ENCODE assay signal across 8 cellular contexts in the genomic region with DNA sequence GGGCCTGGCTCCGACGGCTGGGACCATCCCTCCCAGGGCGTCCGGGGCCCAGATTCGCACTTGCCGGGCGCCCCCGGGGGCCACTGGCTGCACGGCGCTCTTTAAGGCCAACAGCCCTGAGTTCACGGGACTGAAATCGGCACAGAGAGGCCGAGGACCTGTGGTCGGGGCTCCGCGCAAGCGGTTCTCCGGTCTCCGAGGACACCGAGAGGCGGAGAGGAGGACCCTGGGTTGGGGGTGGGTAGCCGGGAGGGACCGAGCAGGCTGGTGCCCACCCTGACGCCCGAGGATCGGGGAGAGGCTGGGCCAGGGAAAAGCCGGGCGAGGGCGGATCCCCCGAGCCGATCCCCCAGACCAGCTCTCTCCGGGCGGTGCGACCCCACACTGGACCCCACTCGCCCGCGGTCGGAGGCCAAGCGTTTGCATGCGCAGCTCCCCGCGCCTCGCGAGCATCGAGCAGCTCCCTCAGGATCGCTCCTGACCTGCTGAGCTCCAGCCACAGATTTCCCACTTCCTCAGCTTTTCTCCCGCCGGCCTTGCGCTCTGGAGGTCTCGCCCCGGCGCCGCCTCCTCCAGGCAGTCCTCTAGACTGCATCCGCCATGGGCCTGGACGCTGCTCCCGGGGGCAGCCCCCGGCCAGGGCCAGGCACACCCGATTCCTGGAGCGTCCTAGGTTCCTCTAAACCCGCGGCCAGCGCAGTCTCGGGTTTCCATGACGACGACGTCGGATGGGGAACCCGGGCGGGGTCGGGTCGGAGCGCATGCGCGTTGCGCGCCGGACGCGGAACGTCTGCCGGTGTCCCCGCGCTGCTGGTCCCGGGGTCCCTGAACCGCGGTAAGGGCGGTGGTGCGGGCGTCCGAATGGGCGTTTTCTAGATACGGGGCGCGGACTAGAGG. TPM values are rescaled to one million over a fixed set of nuclear protein-coding genes. Genes with fewer than 3 reads are reported as not detected.
DNase-seq lines count a peak whose midpoint lies in the region; ATAC-seq and TF ChIP-seq lines count a peak whose summit lies in the region.

No MANE protein-coding gene starts in this region.

- H3K27ac ChIP-seq in C4-2B (peak overlapping the region; percentile 32; the same call in 1 of the 2 replicates), substantia nigra (ENCODE audit: low read depth, low read length, poor library complexity, severe bottlenecking) (peak overlapping the region; percentile 64)

- intact Hi-C loops in activated naive CD4-positive, alpha-beta T cell treated with anti-CD3 and anti-CD28 coated beads for 36 hours (cut with micrococcal nuclease) = loop anchor here (1.0 kb wide), 1 partner anchor 32 kb away; no protein-coding TSS in a partner anchor

- H3K4me3 Mint-ChIP-seq in activated naive CD4-positive, alpha-beta T cell treated with anti-CD3 and anti-CD28 coated beads for 36 hours = peak overlapping the region; percentile 76
- peak overlapping the region; percentile 83 for H3K4me3 Mint-ChIP-seq in glutamatergic neuron (ENCODE audit: unreplicated experiment)

- no peak for TF ChIP-seq RAD21 in Ishikawa (IDR thresholded peaks at IDR 0.05; ENCODE audit: low read depth)

- no peaks in the 10 kb centered on the region for H3K9me3 Mint-ChIP-seq in activated naive CD4-positive, alpha-beta T cell treated with anti-CD3 and anti-CD28 coated beads for 36 hours
- peaks cover 3% of the 10 kb centered on the region for H3K9me3 Mint-ChIP-seq in glutamatergic neuron (ENCODE audit: unreplicated experiment)

- peak; percentile 84 for DNase-seq in SK-N-DZ (ENCODE audit: low spot score)
- peak; percentile 88 for DNase-seq in activated naive CD4-positive, alpha-beta T cell treated with anti-CD3 and anti-CD28 coated beads for 36 hours
- DNase-seq in glutamatergic neuron = peak; percentile 96
- DNase-seq in nucleus accumbens (lab: John Stamatoyannopoulos, UW) = peak in 52 of 56 donors; percentile 38 to 90 (median 74)
- DNase-seq in substantia nigra (lab: John Stamatoyannopoulos, UW) = peak in 46 of 49 donors; percentile 43 to 91 (median 68)

- no peaks in the 10 kb centered on the region for H3K36me3 Mint-ChIP-seq in activated naive CD4-positive, alpha-beta T cell treated with anti-CD3 and anti-CD28 coated beads for 36 hours (ENCODE audit: low read depth)
- peaks cover 4% of the 10 kb centered on the region for H3K36me3 Mint-ChIP-seq in glutamatergic neuron (ENCODE audit: unreplicated experiment)

- CTCF ChIA-PET in activated naive CD4-positive, alpha-beta T cell treated with anti-CD3 and anti-CD28 coated beads for 36 hours (lab: Charles Lee) = no interaction called here

- H3K27ac Mint-ChIP-seq in activated naive CD4-positive, alpha-beta T cell treated with anti-CD3 and anti-CD28 coated beads for 36 hours = no peak overlapping the region
- H3K27ac Mint-ChIP-seq in glutamatergic neuron (ENCODE audit: unreplicated experiment) = no peak overlapping the region

- TF ChIP-seq EP300 in Ishikawa (IDR thresholded peaks at IDR 0.05; ENCODE audit: borderline replicate concordance) = peak; percentile 8; the same call in 1 of the 2 replicates

- H3K27me3 Mint-ChIP-seq in activated naive CD4-positive, alpha-beta T cell treated with anti-CD3 and anti-CD28 coated beads for 36 hours (ENCODE audit: low read depth) = peaks cover 19% of the 10 kb centered on the region
- H3K27me3 Mint-ChIP-seq in glutamatergic neuron (ENCODE audit: unreplicated experiment) = peaks cover 12% of the 10 kb centered on the region

- H3K4me1 Mint-ChIP-seq in activated naive CD4-positive, alpha-beta T cell treated with anti-CD3 and anti-CD28 coated beads for 36 hours (ENCODE audit: low read depth) = peaks cover 4% of the 10 kb centered on the region
- H3K4me1 Mint-ChIP-seq in glutamatergic neuron (ENCODE audit: low read depth, unreplicated experiment) = no peaks in the 10 kb centered on the region

- TF ChIP-seq CTCF in C4-2B (conservative IDR thresholded peaks at IDR 0.05) = no peak
- TF ChIP-seq CTCF in glutamatergic neuron (IDR thresholded peaks at IDR 0.05; ENCODE audit: partially characterized antibody, unreplicated experiment) = no peak

- peak; percentile 63 for ATAC-seq in GM19397 (IDR thresholded peaks at IDR 0.05; ENCODE audit: unreplicated experiment)

TF ChIP-seq in Ishikawa, 13 proteins besides CTCF, POLR2A, EP300 and RAD21:
- TF ChIP-seq FOXM1 (IDR thresholded peaks at IDR 0.05; ENCODE audit: borderline replicate concordance, low read depth) (no peak), EGR1 (IDR thresholded peaks at IDR 0.05) (no peak), TCF12 (IDR thresholded peaks at IDR 0.05; ENCODE audit: low read depth) (peak; percentile 18; the same call in 1 of the 2 replicates), ZBTB7A (IDR thresholded peaks at IDR 0.05; ENCODE audit: low read depth) (peak; percentile 84), TAF1 (IDR thresholded peaks at IDR 0.05; ENCODE audit: low read depth) (peak; percentile 39; the same call in 1 of the 2 replicates), TEAD4 (IDR thresholded peaks at IDR 0.05) (no peak), NFIC (IDR thresholded peaks at IDR 0.05) (peak; percentile 17; the same call in 1 of the 2 replicates), REST (IDR thresholded peaks at IDR 0.05; ENCODE audit: low read depth) (no peak), USF1 (IDR thresholded peaks at IDR 0.05) (no peak), CEBPB (IDR thresholded peaks at IDR 0.05) (no peak; the same call in 1 of the 2 replicates), YY1 (IDR thresholded peaks at IDR 0.05; ENCODE audit: low read depth) (no peak), CREB1 (IDR thresholded peaks at IDR 0.05; ENCODE audit: low read depth) (no peak)
- TF ChIP-seq, protein P1, sequence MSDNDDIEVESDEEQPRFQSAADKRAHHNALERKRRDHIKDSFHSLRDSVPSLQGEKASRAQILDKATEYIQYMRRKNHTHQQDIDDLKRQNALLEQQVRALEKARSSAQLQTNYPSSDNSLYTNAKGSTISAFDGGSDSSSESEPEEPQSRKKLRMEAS (IDR thresholded peaks at IDR 0.05) = peak; percentile 56; the same call in 1 of the 2 replicates
TF ChIP-seq in Ishikawa: peak in this region for 5.

RNA-seq across cellular contexts. Expression of gene NAT8L, which starts 17.6 kb away (rescaled TPM):
- 2.8 and 3.9 TPM in 2 replicates for polyA plus RNA-seq in SK-N-DZ (2014; cell fraction: cytosol; rRNA removed)
- 6.2 and 12.0 TPM in 2 replicates for polyA plus RNA-seq in SK-N-DZ (2014; cell fraction: nucleus; rRNA removed)
- under 1 TPM; 0.21 to 0.32 TPM for total RNA-seq in activated naive CD4-positive, alpha-beta T cell treated with anti-CD3 and anti-CD28 coated beads for 36 hours
- total RNA-seq in glutamatergic neuron (ENCODE audit: unreplicated experiment) = 8.3 TPM

RNA-seq across cellular contexts. Expression of gene NELFA, which starts 32.7 kb away (rescaled TPM):
- 50.7 and 51.7 TPM in 2 replicates for polyA plus RNA-seq in SK-N-DZ (2014; cell fraction: cytosol; rRNA removed)
- 47.8 and 51.0 TPM in 2 replicates for polyA plus RNA-seq in SK-N-DZ (2014; cell fraction: nucleus; rRNA removed)
- total RNA-seq in activated naive CD4-positive, alpha-beta T cell treated with anti-CD3 and anti-CD28 coated beads for 36 hours = 10 to 100 TPM; 44.1 to 45.3 TPM
- total RNA-seq in glutamatergic neuron (ENCODE audit: unreplicated experiment) = 39.6 TPM

Comparison
In these comparisons a context has a peak if more than half of its experiments do, and no peak if none do; other contexts are left out.
1. Peak in every context shown above with its lines: DNase-seq, ATAC-seq and H3K27ac ChIP-seq.